In the genomic region with DNA sequence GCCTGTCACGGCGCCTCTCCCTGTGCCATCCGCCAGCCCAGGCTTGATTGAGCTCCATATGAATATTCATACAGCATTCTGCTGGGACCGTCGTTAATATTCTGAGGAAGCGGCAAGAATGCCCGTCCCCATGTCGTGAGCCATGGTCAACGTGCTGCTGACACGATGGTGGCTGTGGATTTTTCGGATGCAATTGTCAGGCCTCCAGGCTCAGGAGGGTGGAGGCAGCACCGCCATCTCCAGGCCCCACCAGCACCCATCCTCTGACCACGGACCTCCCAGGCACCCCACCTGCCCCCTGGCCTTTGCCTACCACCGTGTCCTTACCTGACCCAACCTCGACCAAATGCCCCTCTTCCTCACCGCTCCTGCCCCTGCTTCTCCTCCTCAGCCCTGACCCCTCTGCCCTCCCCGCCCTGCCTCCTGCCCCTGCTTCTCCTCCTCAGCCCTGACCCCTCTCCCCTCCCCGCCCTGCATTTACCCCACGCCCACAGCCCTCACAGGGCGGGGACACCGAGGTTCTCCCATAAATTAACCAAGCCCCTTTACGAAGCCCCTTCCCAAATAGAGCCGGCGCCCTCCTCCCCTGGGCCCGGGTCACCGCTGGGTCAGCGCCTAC, we compare ENCODE assay signal across 8 cellular contexts. TPM values are rescaled to one million over a fixed set of nuclear protein-coding genes. Genes with fewer than 3 reads are reported as not detected.
DNase-seq lines count a peak whose midpoint lies in the region; ATAC-seq and TF ChIP-seq lines count a peak whose summit lies in the region.

No MANE protein-coding gene starts in this region.

- H3K27me3 Mint-ChIP-seq in mesothelial cell of epicardium (ENCODE audit: low read depth) = peaks cover 6% of the 10 kb centered on the region

- TF ChIP-seq CTCF in right atrium auricular region (IDR thresholded peaks at IDR 0.05) (no peak), ascending aorta (IDR thresholded peaks at IDR 0.05) (no peak), mesothelial cell of epicardium (IDR thresholded peaks at IDR 0.05; ENCODE audit: unreplicated experiment) (no peak), uterus (IDR thresholded peaks at IDR 0.05) (no peak)

- DNase-seq in right atrium auricular region (ENCODE audit: low spot score) (no peak), Right ventricle myocardium superior (no peak), ascending aorta (ENCODE audit: low spot score in 2 of 2) (no peak), mesothelial cell of epicardium (ENCODE audit: low spot score in 2 of 2, unreplicated experiment in 2 of 2) (no peak), uterus (peak in 1 of 2 donors; percentile 16), Ammon's horn (ENCODE audit: low spot score) (no peak), posterior vena cava (ENCODE audit: low spot score) (no peak)
- no peak for DNase-seq in activated effector memory CD4-positive, alpha-beta T cell treated with Interleukin-2 at 50 U/mL for 16 hours

- H3K9me3 ChIP-seq in right atrium auricular region = no peaks in the 10 kb centered on the region
- H3K9me3 ChIP-seq in ascending aorta = no peaks in the 10 kb centered on the region
- no peaks in the 10 kb centered on the region for H3K9me3 ChIP-seq in uterus

- intact Hi-C loops in Right ventricle myocardium superior (cut with DNase I) (no loop called here), ascending aorta (cut with DNase I) (loop anchor here (1.0 kb wide), 3 partner anchors 10 to 56 kb away; partner anchors contain the start of genes NACC2 and TMEM250), uterus (cut with DNase I; ENCODE audit: low total_unique reads) (no loop called here), posterior vena cava (cut with DNase I) (no loop called here)

- H3K27me3 ChIP-seq in right atrium auricular region (no peaks in the 10 kb centered on the region), ascending aorta (no peaks in the 10 kb centered on the region), uterus (no peaks in the 10 kb centered on the region)

- no peak for ATAC-seq in Right ventricle myocardium superior (ENCODE audit: poor library complexity)

- H3K36me3 ChIP-seq in right atrium auricular region = no peaks in the 10 kb centered on the region
- H3K36me3 ChIP-seq in ascending aorta = peaks cover 0 to 2% of the 10 kb centered on the region in 2 donors
- no peaks in the 10 kb centered on the region for H3K36me3 ChIP-seq in uterus

- H3K27ac ChIP-seq in right atrium auricular region (peak overlapping the region; percentile 83 to 85), ascending aorta (peak overlapping the region; percentile 59 to 82), uterus (peak overlapping the region; percentile 64 to 76)

- peaks cover 1% of the 10 kb centered on the region for H3K36me3 Mint-ChIP-seq in mesothelial cell of epicardium

- H3K9me3 Mint-ChIP-seq in mesothelial cell of epicardium = no peaks in the 10 kb centered on the region

- TF ChIP-seq POLR2A in uterus (IDR thresholded peaks at IDR 0.05) = no peak

- H3K4me3 Mint-ChIP-seq in mesothelial cell of epicardium = peak overlapping the region; percentile 28

- no peak overlapping the region for H3K27ac Mint-ChIP-seq in mesothelial cell of epicardium

- H3K4me3 ChIP-seq in right atrium auricular region = peak overlapping the region in 1 of 2 donors; percentile 36
- peak overlapping the region in 1 of 2 donors; percentile 58 for H3K4me3 ChIP-seq in ascending aorta
- H3K4me3 ChIP-seq in uterus = no peak overlapping the region

- H3K4me1 ChIP-seq in right atrium auricular region (peaks cover 5 to 73% of the 10 kb centered on the region in 2 donors), ascending aorta (peaks cover 21 to 30% of the 10 kb centered on the region in 2 donors), uterus (peaks cover 0 to 20% of the 10 kb centered on the region in 2 donors)

- peaks cover 36% of the 10 kb centered on the region for H3K4me1 Mint-ChIP-seq in mesothelial cell of epicardium

RNA-seq across cellular contexts. Expression of gene TMEM250, which starts 9.9 kb away (rescaled TPM):
- 10 to 100 TPM; 20.3 to 29.3 TPM for total RNA-seq in right atrium auricular region
- total RNA-seq in Right ventricle myocardium superior = 16.4 TPM
- total RNA-seq in ascending aorta = 80.3 TPM
- 34.2 to 35.3 TPM (median 34.5 TPM) in 3 replicates for total RNA-seq in mesothelial cell of epicardium
- total RNA-seq in uterus = 10 to 100 TPM; 14.7 to 42.0 (median 28.0) TPM
- 10 to 100 TPM; 25.0 to 29.1 TPM for total RNA-seq in posterior vena cava

RNA-seq across cellular contexts. Expression of gene NACC2, which starts 13.7 kb away (rescaled TPM):
- total RNA-seq in right atrium auricular region = 10 to 100 TPM; 49.1 to 55.5 TPM
- 30.8 TPM for total RNA-seq in Right ventricle myocardium superior
- total RNA-seq in ascending aorta = 72.2 TPM
- total RNA-seq in mesothelial cell of epicardium = 18.4 to 20.0 TPM (median 19.1 TPM) in 3 replicates
- total RNA-seq in uterus = 10 to 100 TPM in 3 of 4 donors, 1 to 10 TPM in 1; 8.2 to 57.5 (median 19.1) TPM
- 10 to 100 TPM; 73.5 to 77.7 TPM for total RNA-seq in posterior vena cava
